Comparison of ENCODE assay signal across 18 cellular contexts in the genomic region with DNA sequence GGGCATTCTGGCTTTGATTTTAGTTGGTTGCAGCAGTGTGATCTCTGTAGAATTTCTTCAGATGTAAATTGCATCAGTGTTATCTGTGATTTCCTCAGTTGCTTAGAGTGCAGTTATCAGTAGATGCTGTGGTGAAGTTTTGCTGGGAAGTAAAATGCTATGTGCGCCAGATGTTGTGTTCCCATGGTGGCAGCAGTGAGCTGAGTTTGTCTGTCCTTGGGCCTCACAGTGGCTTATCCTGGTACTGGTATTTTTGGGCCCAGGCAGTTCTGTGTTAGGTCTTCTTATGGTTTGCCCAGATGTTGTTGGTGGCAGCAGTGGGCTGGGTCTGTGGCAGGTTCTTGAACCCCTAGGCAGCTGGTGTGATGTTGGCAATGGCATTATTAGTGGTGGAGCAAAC.
DNase-seq lines count a peak whose midpoint lies in the region; ATAC-seq and TF ChIP-seq lines count a peak whose summit lies in the region.
"Had no signal": no experiment of that assay in that cellular context is flagged by ENCODE, and none has a peak within 500 bp of the region (broad histone marks: within the 10 kb centered on the region; RNA-seq: fewer than 3 reads in every experiment).

No MANE protein-coding gene starts in this region.

- no peak for ATAC-seq in naive thymus-derived CD4-positive, alpha-beta T cell
- ATAC-seq: Right ventricle myocardium inferior had no signal

- H3K36me3 Mint-ChIP-seq in CD8-positive, alpha-beta memory T cell = no peaks in the 10 kb centered on the region
- H3K36me3 Mint-ChIP-seq in naive thymus-derived CD4-positive, alpha-beta T cell = no peaks in the 10 kb centered on the region

- no peak overlapping the region for H3K4me3 ChIP-seq in CD8-positive, alpha-beta memory T cell (ENCODE audit: low read length)
- no peak overlapping the region for H3K4me3 ChIP-seq in naive thymus-derived CD4-positive, alpha-beta T cell (ENCODE audit: low read length)
- H3K4me3 ChIP-seq: PC-9 had no signal

- no peaks in the 10 kb centered on the region for H3K4me1 ChIP-seq in CD8-positive, alpha-beta memory T cell (ENCODE audit: insufficient read depth, low read length)
- H3K4me1 ChIP-seq in naive thymus-derived CD4-positive, alpha-beta T cell (ENCODE audit: control insufficient read depth in 2 of 2, insufficient read depth in 2 of 2, low read length in 2 of 2) = no peaks in the 10 kb centered on the region

- CTCF ChIA-PET in CD8-positive, alpha-beta memory T cell (lab: Charles Lee) = no interaction called here
- CTCF ChIA-PET in naive thymus-derived CD4-positive, alpha-beta T cell (lab: Charles Lee) = no interaction called here

- no peak overlapping the region for H3K27ac Mint-ChIP-seq in CD8-positive, alpha-beta memory T cell
- no peak overlapping the region for H3K27ac Mint-ChIP-seq in naive thymus-derived CD4-positive, alpha-beta T cell
- H3K27ac Mint-ChIP-seq: B cell had no signal

- H3K9me3 Mint-ChIP-seq in CD8-positive, alpha-beta memory T cell = peaks cover 15 to 36% (median 23%) of the 10 kb centered on the region in 5 donors
- peaks cover 4 to 54% (median 21%) of the 10 kb centered on the region in 11 donors for H3K9me3 Mint-ChIP-seq in naive thymus-derived CD4-positive, alpha-beta T cell

- POLR2A ChIA-PET in CD8-positive, alpha-beta memory T cell (lab: Charles Lee) = no interaction called here
- POLR2A ChIA-PET in naive thymus-derived CD4-positive, alpha-beta T cell (lab: Charles Lee) = no interaction called here

- H3K27me3 Mint-ChIP-seq in CD8-positive, alpha-beta memory T cell = peaks cover 0 to 4% of the 10 kb centered on the region in 2 donors
- H3K27me3 Mint-ChIP-seq in naive thymus-derived CD4-positive, alpha-beta T cell = no peaks in the 10 kb centered on the region
- H3K27me3 Mint-ChIP-seq: B cell had no signal

- in situ Hi-C loops in SK-MEL-5 (cut with HindIII; ENCODE audit: low pct_unique_long_range_greater_than_20kb, low sequenced_read_pairs) = no loop called here

- TF ChIP-seq EP300 in Ishikawa (IDR thresholded peaks at IDR 0.05; ENCODE audit: borderline replicate concordance) = no peak

- H3K4me1 Mint-ChIP-seq in CD8-positive, alpha-beta memory T cell = no peaks in the 10 kb centered on the region
- H3K4me1 Mint-ChIP-seq in naive thymus-derived CD4-positive, alpha-beta T cell = no peaks in the 10 kb centered on the region
- H3K4me1 Mint-ChIP-seq: B cell had no signal

- no peak overlapping the region for H3K4me3 Mint-ChIP-seq in CD8-positive, alpha-beta memory T cell
- no peak overlapping the region for H3K4me3 Mint-ChIP-seq in naive thymus-derived CD4-positive, alpha-beta T cell
- H3K4me3 Mint-ChIP-seq: B cell had no signal

- no peaks in the 10 kb centered on the region for H3K9me3 ChIP-seq in CD8-positive, alpha-beta memory T cell (ENCODE audit: low read length)
- peaks cover 0 to 11% (median 0%) of the 10 kb centered on the region in 3 experiments for H3K9me3 ChIP-seq in naive thymus-derived CD4-positive, alpha-beta T cell (ENCODE audit: control insufficient read depth in 2 of 3, low read length in 3 of 3)

- H3K27me3 ChIP-seq in CD8-positive, alpha-beta memory T cell (ENCODE audit: insufficient read depth, low read length, poor library complexity, severe bottlenecking) = no peaks in the 10 kb centered on the region
- no peaks in the 10 kb centered on the region for H3K27me3 ChIP-seq in naive thymus-derived CD4-positive, alpha-beta T cell (ENCODE audit: control insufficient read depth in 2 of 2, insufficient read depth in 2 of 2, low read length in 2 of 2)

- H3K27ac ChIP-seq in CD8-positive, alpha-beta memory T cell (ENCODE audit: low read depth, low read length) = no peak overlapping the region
- no peak overlapping the region for H3K27ac ChIP-seq in naive thymus-derived CD4-positive, alpha-beta T cell (ENCODE audit: low read depth, low read length)
- H3K27ac ChIP-seq: PC-9 had no signal

- peak; percentile 10; the same call in 1 of the 2 replicates for TF ChIP-seq RAD21 in Ishikawa (IDR thresholded peaks at IDR 0.05; ENCODE audit: low read depth)

- intact Hi-C loops in naive thymus-derived CD4-positive, alpha-beta T cell (cut with micrococcal nuclease) = no loop called here

- H3K36me3 ChIP-seq in CD8-positive, alpha-beta memory T cell (ENCODE audit: insufficient read depth, low read length) = no peaks in the 10 kb centered on the region
- H3K36me3 ChIP-seq in naive thymus-derived CD4-positive, alpha-beta T cell (ENCODE audit: control insufficient read depth in 2 of 3, insufficient read depth in 3 of 3, low read length in 3 of 3) = no peaks in the 10 kb centered on the region

- DNase-seq in ELF-1 (ENCODE audit: low read depth, low spot score) (peak; percentile 14), SK-MEL-5 (ENCODE audit: low read depth, low spot score) (peak; percentile 33), iPS-NIHi11 (ENCODE audit: low spot score) (peak; percentile 10), RPMI8226 (no peak)
- no peak for DNase-seq in effector CD8-positive, alpha-beta T cell (lab: John Stamatoyannopoulos, UW)
- no peak for DNase-seq in CD8-positive, alpha-beta memory T cell
- no peak for DNase-seq in naive thymus-derived CD4-positive, alpha-beta T cell
- DNase-seq: ACHN, Karpas-422, NCI-H146, NCI-H2081 treated with DMSO at 0.1 percent for 48 hours, NCI-H226, NCI-H526, PC-9, T-helper 2 cell had no signal

TF ChIP-seq in Ishikawa, 13 proteins besides CTCF, POLR2A, EP300 and RAD21:
- TF ChIP-seq YY1 (IDR thresholded peaks at IDR 0.05; ENCODE audit: low read depth) = no peak
- TF ChIP-seq, protein P1, sequence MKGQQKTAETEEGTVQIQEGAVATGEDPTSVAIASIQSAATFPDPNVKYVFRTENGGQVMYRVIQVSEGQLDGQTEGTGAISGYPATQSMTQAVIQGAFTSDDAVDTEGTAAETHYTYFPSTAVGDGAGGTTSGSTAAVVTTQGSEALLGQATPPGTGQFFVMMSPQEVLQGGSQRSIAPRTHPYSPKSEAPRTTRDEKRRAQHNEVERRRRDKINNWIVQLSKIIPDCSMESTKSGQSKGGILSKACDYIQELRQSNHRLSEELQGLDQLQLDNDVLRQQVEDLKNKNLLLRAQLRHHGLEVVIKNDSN (IDR thresholded peaks at IDR 0.05) = no peak
- no peak for TF ChIP-seq TAF1 (IDR thresholded peaks at IDR 0.05; ENCODE audit: low read depth)
- no peak for TF ChIP-seq CEBPB (IDR thresholded peaks at IDR 0.05)
- no peak for TF ChIP-seq ZBTB7A (IDR thresholded peaks at IDR 0.05; ENCODE audit: low read depth)
- TF ChIP-seq FOXM1 (IDR thresholded peaks at IDR 0.05; ENCODE audit: borderline replicate concordance, low read depth) = no peak
- TF ChIP-seq TCF12 (IDR thresholded peaks at IDR 0.05; ENCODE audit: low read depth) = no peak
- TF ChIP-seq, protein P2, sequence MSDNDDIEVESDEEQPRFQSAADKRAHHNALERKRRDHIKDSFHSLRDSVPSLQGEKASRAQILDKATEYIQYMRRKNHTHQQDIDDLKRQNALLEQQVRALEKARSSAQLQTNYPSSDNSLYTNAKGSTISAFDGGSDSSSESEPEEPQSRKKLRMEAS (IDR thresholded peaks at IDR 0.05) = no peak
- TF ChIP-seq, protein P3, sequence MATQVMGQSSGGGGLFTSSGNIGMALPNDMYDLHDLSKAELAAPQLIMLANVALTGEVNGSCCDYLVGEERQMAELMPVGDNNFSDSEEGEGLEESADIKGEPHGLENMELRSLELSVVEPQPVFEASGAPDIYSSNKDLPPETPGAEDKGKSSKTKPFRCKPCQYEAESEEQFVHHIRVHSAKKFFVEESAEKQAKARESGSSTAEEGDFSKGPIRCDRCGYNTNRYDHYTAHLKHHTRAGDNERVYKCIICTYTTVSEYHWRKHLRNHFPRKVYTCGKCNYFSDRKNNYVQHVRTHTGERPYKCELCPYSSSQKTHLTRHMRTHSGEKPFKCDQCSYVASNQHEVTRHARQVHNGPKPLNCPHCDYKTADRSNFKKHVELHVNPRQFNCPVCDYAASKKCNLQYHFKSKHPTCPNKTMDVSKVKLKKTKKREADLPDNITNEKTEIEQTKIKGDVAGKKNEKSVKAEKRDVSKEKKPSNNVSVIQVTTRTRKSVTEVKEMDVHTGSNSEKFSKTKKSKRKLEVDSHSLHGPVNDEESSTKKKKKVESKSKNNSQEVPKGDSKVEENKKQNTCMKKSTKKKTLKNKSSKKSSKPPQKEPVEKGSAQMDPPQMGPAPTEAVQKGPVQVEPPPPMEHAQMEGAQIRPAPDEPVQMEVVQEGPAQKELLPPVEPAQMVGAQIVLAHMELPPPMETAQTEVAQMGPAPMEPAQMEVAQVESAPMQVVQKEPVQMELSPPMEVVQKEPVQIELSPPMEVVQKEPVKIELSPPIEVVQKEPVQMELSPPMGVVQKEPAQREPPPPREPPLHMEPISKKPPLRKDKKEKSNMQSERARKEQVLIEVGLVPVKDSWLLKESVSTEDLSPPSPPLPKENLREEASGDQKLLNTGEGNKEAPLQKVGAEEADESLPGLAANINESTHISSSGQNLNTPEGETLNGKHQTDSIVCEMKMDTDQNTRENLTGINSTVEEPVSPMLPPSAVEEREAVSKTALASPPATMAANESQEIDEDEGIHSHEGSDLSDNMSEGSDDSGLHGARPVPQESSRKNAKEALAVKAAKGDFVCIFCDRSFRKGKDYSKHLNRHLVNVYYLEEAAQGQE (IDR thresholded peaks at IDR 0.05; ENCODE audit: low read depth) = no peak
- TF ChIP-seq TEAD4 (IDR thresholded peaks at IDR 0.05) = no peak
- TF ChIP-seq EGR1 (IDR thresholded peaks at IDR 0.05) = no peak
- TF ChIP-seq NFIC (IDR thresholded peaks at IDR 0.05) = no peak
- TF ChIP-seq CREB1 (IDR thresholded peaks at IDR 0.05; ENCODE audit: low read depth) = no peak
TF ChIP-seq in Ishikawa: peak in this region for 0.

Comparison
In these comparisons a context has a peak if more than half of its experiments do, and no peak if none do; other contexts are left out.
1. DNase-seq: peak in ELF-1 (single experiment), SK-MEL-5 (single experiment) and iPS-NIHi11 (single experiment); none in effector CD8-positive, alpha-beta T cell (single experiment), CD8-positive, alpha-beta memory T cell (0 of 5), naive thymus-derived CD4-positive, alpha-beta T cell (0 of 9) and RPMI8226 (single experiment).